ENCODE assay signal across 18 cellular contexts in the genomic region with DNA sequence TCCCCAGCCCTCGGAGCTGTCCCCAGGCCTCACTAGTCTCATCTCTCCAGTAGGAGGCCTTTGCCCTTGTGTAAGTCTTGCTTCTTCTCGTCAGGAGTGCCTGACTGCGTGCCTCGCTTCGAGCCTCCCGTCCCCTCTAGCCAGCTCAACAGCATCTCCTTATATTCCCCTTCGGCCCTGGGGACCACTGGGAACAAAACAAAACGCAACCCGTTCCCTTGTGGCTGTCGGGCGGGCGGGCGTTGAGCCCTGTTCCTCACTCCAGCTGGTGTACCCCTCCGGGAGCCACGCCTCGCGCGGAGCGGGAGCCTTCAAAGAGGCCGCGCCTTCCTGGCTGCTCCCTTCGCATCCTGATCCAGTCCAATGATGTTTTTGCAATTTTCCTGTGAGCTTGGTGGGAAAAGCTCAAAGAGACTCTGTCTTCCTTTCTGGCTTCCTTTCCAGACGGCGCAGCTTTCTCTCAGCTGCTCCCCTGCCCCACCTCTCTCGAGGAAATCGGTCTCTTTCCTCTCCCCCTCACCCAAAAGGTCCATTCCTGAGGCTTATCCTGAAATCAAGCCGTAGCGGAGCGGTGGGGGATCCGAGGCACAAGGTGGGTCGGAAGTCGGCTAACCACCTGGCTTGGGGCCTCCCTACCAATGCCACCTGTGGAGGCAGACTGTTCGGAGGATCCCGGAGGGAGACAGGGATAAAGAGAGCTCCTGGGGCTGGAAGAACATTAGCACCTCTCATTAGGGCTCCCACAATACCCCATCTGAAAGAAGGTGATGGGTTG. TPM values are rescaled to one million over a fixed set of nuclear protein-coding genes. Genes with fewer than 3 reads are reported as not detected.
DNase-seq lines count a peak whose midpoint lies in the region; ATAC-seq and TF ChIP-seq lines count a peak whose summit lies in the region.
"Had no signal": no experiment of that assay in that cellular context is flagged by ENCODE, and none has a peak within 500 bp of the region (broad histone marks: within the 10 kb centered on the region; RNA-seq: fewer than 3 reads in every experiment).

No MANE protein-coding gene starts in this region.

- H3K4me1 Mint-ChIP-seq in dendritic cell treated with granulocyte-macrophage colony-stimulating factor and Interleukin-4, amounts not matched to agents 40 ng/mL and 50 ng/mL, for 4 days (ENCODE audit: low read depth) = peaks cover 36% of the 10 kb centered on the region
- peaks cover 31 to 41% of the 10 kb centered on the region in 2 donors for H3K4me1 Mint-ChIP-seq in stimulated activated naive B cell treated with anti-CD40 and anti-IgM and Interleukin-4, amounts not matched to agents 10 μg/mL and 1 μg/mL and 100 μg/mL, for 72 hours

- no peaks in the 10 kb centered on the region for H3K36me3 ChIP-seq in lower lobe of right lung
- H3K36me3 ChIP-seq: colonic mucosa, transverse colon had no signal

- no peak for TF ChIP-seq CTCF in lower lobe of right lung (IDR thresholded peaks at IDR 0.05)

- DNase-seq in NCI-H2171 (lab: John Stamatoyannopoulos, UW) = peak; percentile 54
- no peak for DNase-seq in lower lobe of right lung
- DNase-seq in stimulated activated naive B cell treated with anti-CD40 and anti-IgM and Interleukin-4, amounts not matched to agents 10 μg/mL and 1 μg/mL and 100 μg/mL, for 72 hours = no peak
- DNase-seq in activated effector memory CD4-positive, alpha-beta T cell treated with anti-CD3 and anti-CD28 coated beads, Interleukin-2, amount 50 U/mL, for 16 hours = no peak
- no peak for DNase-seq in DMS 273 treated with DMSO at 0.1 percent for 48 hours (lab: John Stamatoyannopoulos, UW)
- DNase-seq: activated CD4-positive, alpha-beta T cell treated with anti-CD3 and anti-CD28 coated beads for 36 hours; body of pancreas; Calu3; colonic mucosa; GOT3; kidney glomerular epithelial cell; stimulated activated naive CD4-positive, alpha-beta T cell; T1000; transverse colon had no signal

- no peak overlapping the region for H3K4me3 Mint-ChIP-seq in dendritic cell treated with granulocyte-macrophage colony-stimulating factor and Interleukin-4, amounts not matched to agents 40 ng/mL and 50 ng/mL, for 4 days
- no peak overlapping the region for H3K4me3 Mint-ChIP-seq in stimulated activated naive B cell treated with anti-CD40 and anti-IgM and Interleukin-4, amounts not matched to agents 10 μg/mL and 1 μg/mL and 100 μg/mL, for 72 hours
- H3K4me3 Mint-ChIP-seq: activated CD4-positive, alpha-beta T cell treated with anti-CD3 and anti-CD28 coated beads for 36 hours; B cell had no signal

- peaks cover 50% of the 10 kb centered on the region for H3K4me1 ChIP-seq in lower lobe of right lung

- H3K27ac ChIP-seq in lower lobe of right lung = no peak overlapping the region
- H3K27ac ChIP-seq: body of pancreas, colonic mucosa, transverse colon had no signal

- peak overlapping the region; percentile 16 for H3K4me3 ChIP-seq in lower lobe of right lung
- H3K4me3 ChIP-seq: body of pancreas, colonic mucosa, transverse colon had no signal

- ATAC-seq in lower lobe of right lung = no peak
- no peak for ATAC-seq in stimulated activated naive B cell treated with anti-CD40 and anti-IgM and Interleukin-4, amounts not matched to agents 10 μg/mL and 1 μg/mL and 100 μg/mL, for 72 hours (replicated peaks)
- no peak for ATAC-seq in HG03097 (IDR thresholded peaks at IDR 0.05; ENCODE audit: low FRiP score, unreplicated experiment)
- ATAC-seq: activated CD4-positive, alpha-beta T cell treated with anti-CD3 and anti-CD28 coated beads for 36 hours; body of pancreas; SK-N-SH treated with all-trans-retinoic acid at 6 μM for 48 hours had no signal

- peaks cover 8% of the 10 kb centered on the region for H3K9me3 Mint-ChIP-seq in dendritic cell treated with granulocyte-macrophage colony-stimulating factor and Interleukin-4, amounts not matched to agents 40 ng/mL and 50 ng/mL, for 4 days
- no peaks in the 10 kb centered on the region for H3K9me3 Mint-ChIP-seq in stimulated activated naive B cell treated with anti-CD40 and anti-IgM and Interleukin-4, amounts not matched to agents 10 μg/mL and 1 μg/mL and 100 μg/mL, for 72 hours

- intact Hi-C loops in dendritic cell treated with granulocyte-macrophage colony-stimulating factor and Interleukin-4, amounts not matched to agents 40 ng/mL and 50 ng/mL, for 4 days (cut with micrococcal nuclease) = no loop called here
- intact Hi-C loops in lower lobe of right lung (cut with DNase I) = no loop called here

- no peaks in the 10 kb centered on the region for H3K27me3 ChIP-seq in lower lobe of right lung (ENCODE audit: low read depth)
- H3K27me3 ChIP-seq: body of pancreas, colonic mucosa, transverse colon had no signal

- H3K27me3 Mint-ChIP-seq in dendritic cell treated with granulocyte-macrophage colony-stimulating factor and Interleukin-4, amounts not matched to agents 40 ng/mL and 50 ng/mL, for 4 days = peaks cover 12% of the 10 kb centered on the region
- H3K27me3 Mint-ChIP-seq in stimulated activated naive B cell treated with anti-CD40 and anti-IgM and Interleukin-4, amounts not matched to agents 10 μg/mL and 1 μg/mL and 100 μg/mL, for 72 hours = no peaks in the 10 kb centered on the region
- H3K27me3 Mint-ChIP-seq: B cell had no signal

- no peaks in the 10 kb centered on the region for H3K36me3 Mint-ChIP-seq in dendritic cell treated with granulocyte-macrophage colony-stimulating factor and Interleukin-4, amounts not matched to agents 40 ng/mL and 50 ng/mL, for 4 days (ENCODE audit: low read depth)
- H3K36me3 Mint-ChIP-seq in stimulated activated naive B cell treated with anti-CD40 and anti-IgM and Interleukin-4, amounts not matched to agents 10 μg/mL and 1 μg/mL and 100 μg/mL, for 72 hours = peaks cover 0 to 10% of the 10 kb centered on the region in 2 donors

- peak overlapping the region; percentile 48 for H3K27ac Mint-ChIP-seq in dendritic cell treated with granulocyte-macrophage colony-stimulating factor and Interleukin-4, amounts not matched to agents 40 ng/mL and 50 ng/mL, for 4 days
- peak overlapping the region; percentile 4 for H3K27ac Mint-ChIP-seq in stimulated activated naive B cell treated with anti-CD40 and anti-IgM and Interleukin-4, amounts not matched to agents 10 μg/mL and 1 μg/mL and 100 μg/mL, for 72 hours
- H3K27ac Mint-ChIP-seq: activated CD4-positive, alpha-beta T cell treated with anti-CD3 and anti-CD28 coated beads for 36 hours had no signal

- H3K9me3 ChIP-seq in lower lobe of right lung = no peaks in the 10 kb centered on the region
- H3K9me3 ChIP-seq: body of pancreas, colonic mucosa, transverse colon had no signal

RNA-seq across cellular contexts. Expression of gene SRP14, which starts 33.4 kb away (rescaled TPM):
- total RNA-seq in lower lobe of right lung = 138 TPM

RNA-seq across cellular contexts. Expression of gene BMF, which starts 36.3 kb away (rescaled TPM):
- 17.2 TPM for total RNA-seq in lower lobe of right lung
